Comparison of ENCODE assay signal across 8 cellular contexts in the genomic region with DNA sequence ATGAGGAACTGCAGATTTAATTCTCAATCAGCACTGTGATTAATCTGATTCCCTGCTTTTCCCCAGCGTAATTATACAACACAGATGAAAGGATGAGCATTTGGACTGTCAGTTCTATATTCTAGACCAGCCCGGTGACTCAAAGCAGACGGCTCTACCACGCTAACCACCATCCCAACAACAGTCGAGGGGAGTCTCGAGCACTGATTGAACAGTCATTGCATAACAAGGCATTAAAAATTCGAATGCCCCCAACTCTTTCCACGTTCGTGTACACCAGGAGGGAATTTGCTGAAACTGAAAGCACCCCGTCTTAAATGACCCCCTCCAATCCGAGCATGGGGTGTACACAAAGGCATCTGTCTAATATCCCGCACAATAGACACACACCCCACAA. TPM values are rescaled to one million over a fixed set of nuclear protein-coding genes. Genes with fewer than 3 reads are reported as not detected.
DNase-seq lines count a peak whose midpoint lies in the region; ATAC-seq and TF ChIP-seq lines count a peak whose summit lies in the region.

No MANE protein-coding gene starts in this region.

- H3K4me3 ChIP-seq in DOHH2 (ENCODE audit: low read length) (peak overlapping the region; percentile 75), LNCaP clone FGC (ENCODE audit: low read depth, low read length) (peak overlapping the region; percentile 66), fibroblast of lung (replicated peaks in 1 of 4; ENCODE audit: control extremely low read depth in 1 of 4, insufficient read depth in 1 of 4, low read depth in 3 of 4, low read length in 4 of 4) (peak overlapping the region; percentile 70 to 93 (median 74)), parathyroid adenoma (ENCODE audit: low read depth, low read length) (peak overlapping the region; percentile 55)

- ATAC-seq in GM18870 (IDR thresholded peaks at IDR 0.05; ENCODE audit: unreplicated experiment) (no peak), GM19351 (IDR thresholded peaks at IDR 0.05; ENCODE audit: unreplicated experiment) (no peak)

- H4K20me1 ChIP-seq in DOHH2 (ENCODE audit: control insufficient read depth, insufficient read depth, low read depth, low read length) (no peaks in the 10 kb centered on the region), fibroblast of lung (ENCODE audit: control insufficient read depth, extremely low read depth, insufficient read depth, low read length) (no peaks in the 10 kb centered on the region)

- DNase-seq in LNCaP clone FGC (ENCODE audit: low read depth) (no peak), fibroblast of lung (ENCODE audit: low read depth in 2 of 2) (peak; percentile 14 to 39), kidney tubule cell (ENCODE audit: low spot score) (no peak)
- DNase-seq in activated CD4-positive, alpha-beta T cell treated with anti-CD3 and anti-CD28 coated beads, Interleukin-2, amount 50 U/mL, for 1 hour: peak; percentile 27

- TF ChIP-seq CTCF in DOHH2 (IDR thresholded peaks at IDR 0.05; ENCODE audit: low read depth, low read length, poor library complexity, severe bottlenecking) (no peak), LNCaP clone FGC (IDR thresholded peaks at IDR 0.05; ENCODE audit: control insufficient read depth, extremely low read depth, insufficient read depth) (no peak), fibroblast of lung (conservative IDR thresholded peaks at IDR 0.05 in 1 of 2, IDR thresholded peaks at IDR 0.05 in 1 of 2; ENCODE audit: low read depth in 1 of 2, low read length in 2 of 2) (no peak), parathyroid adenoma (IDR thresholded peaks at IDR 0.05) (no peak)

- no peaks in the 10 kb centered on the region for H3K9me2 ChIP-seq in DOHH2 (replicated peaks; ENCODE audit: control insufficient read depth, low read length)

- H3K9me3 ChIP-seq in DOHH2 (ENCODE audit: control insufficient read depth, insufficient read depth, low read length) (no peaks in the 10 kb centered on the region), fibroblast of lung (ENCODE audit: control insufficient read depth, insufficient read depth, low read depth, low read length) (no peaks in the 10 kb centered on the region), parathyroid adenoma (ENCODE audit: control insufficient read depth, low read length) (no peaks in the 10 kb centered on the region)

- no peak overlapping the region for H3K27ac ChIP-seq in DOHH2 (ENCODE audit: low read depth, low read length)
- H3K27ac ChIP-seq in fibroblast of lung (ENCODE audit: insufficient read depth, low read length): peak overlapping the region; percentile 66
- no peak overlapping the region for H3K27ac ChIP-seq in parathyroid adenoma

- H3K36me3 ChIP-seq in DOHH2 (ENCODE audit: control insufficient read depth, low read length) (no peaks in the 10 kb centered on the region), fibroblast of lung (ENCODE audit: control insufficient read depth, insufficient read depth, low read length) (no peaks in the 10 kb centered on the region), parathyroid adenoma (ENCODE audit: control insufficient read depth, insufficient read depth, low read length) (no peaks in the 10 kb centered on the region)

- H2AFZ ChIP-seq in fibroblast of lung (ENCODE audit: low read length) (no peak overlapping the region), parathyroid adenoma (peak overlapping the region; percentile 69)

- H3K4me1 ChIP-seq in DOHH2 (ENCODE audit: control insufficient read depth, low read length) (peaks cover 29% of the 10 kb centered on the region), fibroblast of lung (ENCODE audit: control insufficient read depth, extremely low read depth, insufficient read depth, low read length) (no peaks in the 10 kb centered on the region), parathyroid adenoma (no peaks in the 10 kb centered on the region)

- no peaks in the 10 kb centered on the region; the same call in 1 of the 2 replicates for H3K27me3 ChIP-seq in DOHH2 (ENCODE audit: control insufficient read depth, low read length)
- no peaks in the 10 kb centered on the region for H3K27me3 ChIP-seq in fibroblast of lung (ENCODE audit: control insufficient read depth, insufficient read depth, low read length)
- H3K27me3 ChIP-seq in parathyroid adenoma (ENCODE audit: control insufficient read depth, insufficient read depth, low read length): no peaks in the 10 kb centered on the region

- peaks cover 53% of the 10 kb centered on the region for H3K79me2 ChIP-seq in DOHH2 (ENCODE audit: control insufficient read depth, low read length)
- peaks cover 31% of the 10 kb centered on the region for H3K79me2 ChIP-seq in fibroblast of lung (ENCODE audit: control insufficient read depth, insufficient read depth, low read length)
- H3K79me2 ChIP-seq in parathyroid adenoma: peaks cover 2% of the 10 kb centered on the region

- H3F3A ChIP-seq in DOHH2 (ENCODE audit: control insufficient read depth, insufficient read depth): no peaks in the 10 kb centered on the region

- H3K9ac ChIP-seq in fibroblast of lung (ENCODE audit: insufficient read depth, low read length) (no peak overlapping the region), parathyroid adenoma (no peak overlapping the region)

- H3K4me2 ChIP-seq in DOHH2 (ENCODE audit: low read length): peak overlapping the region; percentile 82
- H3K4me2 ChIP-seq in fibroblast of lung (ENCODE audit: extremely low read depth, insufficient read depth, low read length): peak overlapping the region; percentile 67
- H3K4me2 ChIP-seq in parathyroid adenoma (ENCODE audit: low read length): peak overlapping the region; percentile 65

RNA-seq across cellular contexts. Expression of gene CASK, which starts 1.2 kb away (rescaled TPM):
- 57.0 and 78.3 TPM in 2 replicates for total RNA-seq in fibroblast of lung
- polyA plus RNA-seq in fibroblast of lung: 27.4 and 30.7 TPM in 2 replicates
- 16.8 and 18.5 TPM in 2 replicates for polyA plus RNA-seq in fibroblast of lung (2012)
- 9.8 and 23.4 TPM in 2 replicates for polyA minus RNA-seq in fibroblast of lung (ENCODE audit: low replicate concordance)

Comparison
In these comparisons a context has a peak if more than half of its experiments do, and no peak if none do; other contexts are left out.
1. DNase-seq: peak in activated CD4-positive, alpha-beta T cell treated with anti-CD3 and anti-CD28 coated beads, Interleukin-2, amount 50 U/mL, for 1 hour (single experiment) and fibroblast of lung (2 of 2); none in LNCaP clone FGC (single experiment) and kidney tubule cell (single experiment).
2. Peak in every context shown above with its lines, with median percentiles within 50 percentile points of each other: H3K4me2 ChIP-seq and H3K4me3 ChIP-seq.